1 cellular context compared by ENCODE assay signal in genomic region chr9:94639045-94639995, GRCh38.
A peak's percentile ranks its signal among the peaks of the same experiment; 100 is the strongest.
TF ChIP-seq lines count a peak whose summit lies in the region.

TSS of gene FBP1 (minus strand) at chr9:94639518. CDS start at chr9:94639310, 208 bp downstream.

TF ChIP-seq in WTC11, 78 proteins besides CTCF, POLR2A, EP300 and RAD21 (continued from another document):
- TF ChIP-seq HMGXB4 (CRISPR knock-in tag; IDR thresholded peaks at IDR 0.05): no peak
- TF ChIP-seq PRDM15 (CRISPR knock-in tag; IDR thresholded peaks at IDR 0.05): no peak
- no peak for TF ChIP-seq ZNF425 (CRISPR knock-in tag; conservative IDR thresholded peaks at IDR 0.05)
- TF ChIP-seq FOXP1 (CRISPR knock-in tag; IDR thresholded peaks at IDR 0.05; ENCODE audit: borderline replicate concordance): peak; percentile 20; the same call in 1 of the 2 replicates
